1 cellular context compared by ENCODE assay signal in genomic region chr6:112268011-112268410, GRCh38.
TF ChIP-seq lines count a peak whose summit lies in the region.

No MANE protein-coding gene starts in this region.

TF ChIP-seq in HepG2, 621 proteins besides CTCF, POLR2A, EP300 and RAD21 (continued from another document):
- no peak for TF ChIP-seq SNAPC4 (CRISPR knock-in tag; IDR thresholded peaks at IDR 0.05)
- TF ChIP-seq FOXK2 (IDR thresholded peaks at IDR 0.05) = no peak
- no peak for TF ChIP-seq SIN3B (IDR thresholded peaks at IDR 0.05; ENCODE audit: low read length)
- TF ChIP-seq UBTF (CRISPR knock-in tag; IDR thresholded peaks at IDR 0.05) = no peak
- no peak for TF ChIP-seq NRL (CRISPR knock-in tag; IDR thresholded peaks at IDR 0.05; ENCODE audit: borderline replicate concordance)
- no peak for TF ChIP-seq ARNTL (CRISPR knock-in tag; IDR thresholded peaks at IDR 0.05)
- no peak for TF ChIP-seq TOE1 (CRISPR knock-in tag; IDR thresholded peaks at IDR 0.05)
- TF ChIP-seq PRMT3 (CRISPR knock-in tag; IDR thresholded peaks at IDR 0.05; ENCODE audit: borderline replicate concordance, low read depth) = no peak
- no peak for TF ChIP-seq SMYD3 (CRISPR knock-in tag; IDR thresholded peaks at IDR 0.05)
- TF ChIP-seq PCBP2 (optimal IDR thresholded peaks at IDR 0.05; ENCODE audit: low read depth, low read length, poor library complexity, severe bottlenecking) = no peak
